ENCODE assay signal across 13 cellular contexts in the genomic region with DNA sequence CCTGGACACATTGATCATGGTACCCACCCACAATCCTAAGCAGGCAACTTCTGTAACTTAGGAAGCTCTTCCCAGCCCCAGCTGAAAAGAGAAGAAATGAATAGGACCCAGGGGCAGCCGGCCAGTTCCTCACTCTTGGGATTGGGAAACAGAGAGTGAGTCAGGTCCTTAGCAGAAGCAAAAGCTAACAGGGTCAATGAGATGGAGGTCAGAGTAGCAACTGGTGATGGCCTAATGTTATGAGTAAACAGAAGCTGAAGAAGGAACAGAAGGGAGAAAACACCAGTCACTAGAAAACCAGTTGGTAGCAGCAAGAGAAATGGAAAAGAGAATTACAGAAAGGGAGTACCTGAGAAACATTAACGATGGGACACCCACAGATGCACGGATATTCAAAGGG. TPM values are rescaled to one million over a fixed set of nuclear protein-coding genes. Genes with fewer than 3 reads are reported as not detected.
DNase-seq lines count a peak whose midpoint lies in the region; ATAC-seq and TF ChIP-seq lines count a peak whose summit lies in the region.
"Had no signal": no experiment of that assay in that cellular context is flagged by ENCODE, and none has a peak within 500 bp of the region (broad histone marks: within the 10 kb centered on the region; RNA-seq: fewer than 3 reads in every experiment).

No MANE protein-coding gene starts in this region.

- TF ChIP-seq CTCF in choroid plexus epithelial cell (conservative IDR thresholded peaks at IDR 0.05; ENCODE audit: low read depth, low read length): no peak
- no peak for TF ChIP-seq CTCF in left lung (IDR thresholded peaks at IDR 0.05)
- no peak for TF ChIP-seq CTCF in type B pancreatic cell (conservative IDR thresholded peaks at IDR 0.05)

- H3K27ac Mint-ChIP-seq in activated CD4-positive, alpha-beta T cell treated with anti-CD3 and anti-CD28 coated beads, Interleukin-2, amount 10 ng/mL, durations not matched to agents 24 days and 14 days: peak overlapping the region; percentile 5
- peak overlapping the region; percentile 75 for H3K27ac Mint-ChIP-seq in type B pancreatic cell

- H3K4me3 ChIP-seq in choroid plexus epithelial cell (ENCODE audit: low read depth, low read length) (no peak overlapping the region), left lung (no peak overlapping the region)

- no peaks in the 10 kb centered on the region for H3K27me3 Mint-ChIP-seq in activated CD4-positive, alpha-beta T cell treated with anti-CD3 and anti-CD28 coated beads, Interleukin-2, amount 10 ng/mL, durations not matched to agents 24 days and 14 days
- no peaks in the 10 kb centered on the region for H3K27me3 Mint-ChIP-seq in type B pancreatic cell

- peaks cover 15% of the 10 kb centered on the region for H3K4me1 Mint-ChIP-seq in activated CD4-positive, alpha-beta T cell treated with anti-CD3 and anti-CD28 coated beads, Interleukin-2, amount 10 ng/mL, durations not matched to agents 24 days and 14 days
- peaks cover 4% of the 10 kb centered on the region for H3K4me1 Mint-ChIP-seq in type B pancreatic cell (ENCODE audit: unreplicated experiment)

- DNase-seq in activated CD4-positive, alpha-beta T cell treated with anti-CD3 and anti-CD28 coated beads, Interleukin-2, amount 10 ng/mL, durations not matched to agents 24 days and 14 days: no peak
- no peak for DNase-seq in activated CD4-positive, alpha-beta T cell treated with anti-CD3 and anti-CD28 coated beads for 1 hour
- peak; percentile 80 for DNase-seq in choroid plexus epithelial cell (ENCODE audit: low read depth)
- peak; percentile 58 to 75 for DNase-seq in left lung
- DNase-seq in type B pancreatic cell (ENCODE audit: extremely low spot score, unreplicated experiment): no peak
- no peak for DNase-seq in cerebellar cortex (ENCODE audit: low spot score)
- no peak for DNase-seq in D341Med (ENCODE audit: low spot score)
- DNase-seq: amniotic stem cell; KG1; NCI-H2171; stimulated activated CD4-positive, alpha-beta T cell treated with anti-CD3 and anti-CD28 coated beads, Interleukin-1b, Interleukin-23, amount 100 ng/mL, for 48 hours; stimulated activated naive CD4-positive, alpha-beta T cell treated with Interleukin-2 at 50 U/mL for 16 hours had no signal

- H3K36me3 Mint-ChIP-seq in activated CD4-positive, alpha-beta T cell treated with anti-CD3 and anti-CD28 coated beads, Interleukin-2, amount 10 ng/mL, durations not matched to agents 24 days and 14 days (ENCODE audit: low read depth): peaks cover 77% of the 10 kb centered on the region
- H3K36me3 Mint-ChIP-seq in type B pancreatic cell: peaks cover 53% of the 10 kb centered on the region

- no peak overlapping the region for H3K4me3 Mint-ChIP-seq in activated CD4-positive, alpha-beta T cell treated with anti-CD3 and anti-CD28 coated beads, Interleukin-2, amount 10 ng/mL, durations not matched to agents 24 days and 14 days
- no peak overlapping the region for H3K4me3 Mint-ChIP-seq in type B pancreatic cell

- intact Hi-C loops in activated CD4-positive, alpha-beta T cell treated with anti-CD3 and anti-CD28 coated beads, Interleukin-2, amount 10 ng/mL, durations not matched to agents 24 days and 14 days (cut with micrococcal nuclease): no loop called here
- intact Hi-C loops in left lung (cut with DNase I): no loop called here

- H3K9me3 ChIP-seq in left lung: no peaks in the 10 kb centered on the region

- peaks cover 0 to 12% of the 10 kb centered on the region in 2 donors for H3K4me1 ChIP-seq in left lung

- no peaks in the 10 kb centered on the region for H3K27me3 ChIP-seq in left lung

- peaks cover 0 to 70% of the 10 kb centered on the region in 2 donors for H3K36me3 ChIP-seq in left lung

- H3K27ac ChIP-seq in left lung: peak overlapping the region; percentile 46 to 59

- ATAC-seq in left lung (peak; percentile 90), HG03432 (IDR thresholded peaks at IDR 0.05; ENCODE audit: unreplicated experiment) (no peak)

- no peaks in the 10 kb centered on the region for H3K9me3 Mint-ChIP-seq in activated CD4-positive, alpha-beta T cell treated with anti-CD3 and anti-CD28 coated beads, Interleukin-2, amount 10 ng/mL, durations not matched to agents 24 days and 14 days
- H3K9me3 Mint-ChIP-seq in type B pancreatic cell: no peaks in the 10 kb centered on the region

RNA-seq across cellular contexts. Expression of a gene that starts 20.0 kb away (rescaled TPM):
- 84.1 and 87.7 TPM in 2 replicates for total RNA-seq in activated CD4-positive, alpha-beta T cell treated with anti-CD3 and anti-CD28 coated beads, Interleukin-2, amount 10 ng/mL, durations not matched to agents 24 days and 14 days
- total RNA-seq in left lung (10 to 100 TPM; 16.6 to 29.3 TPM), type B pancreatic cell (ENCODE audit: low replicate concordance) (22.3 and 27.9 TPM in 2 replicates)

Comparison
In these comparisons a context has a peak if more than half of its experiments do, and no peak if none do; other contexts are left out.
1. DNase-seq: peak in choroid plexus epithelial cell (single experiment) and left lung (2 of 2); none in activated CD4-positive, alpha-beta T cell treated with anti-CD3 and anti-CD28 coated beads, Interleukin-2, amount 10 ng/mL, durations not matched to agents 24 days and 14 days (single experiment), activated CD4-positive, alpha-beta T cell treated with anti-CD3 and anti-CD28 coated beads for 1 hour (single experiment), type B pancreatic cell (single experiment), cerebellar cortex (single experiment) and D341Med (single experiment).